ENCODE assay signal across 28 cellular contexts in genomic region chr4:41375561-41375960, GRCh38.
DNase-seq lines count a peak whose midpoint lies in the region; ATAC-seq and TF ChIP-seq lines count a peak whose summit lies in the region.
"Had no signal": no experiment of that assay in that cellular context is flagged by ENCODE, and none has a peak within 500 bp of the region (broad histone marks: within the 10 kb centered on the region; RNA-seq: fewer than 3 reads in every experiment).

No MANE protein-coding gene starts in this region.

- H3K27ac ChIP-seq in parathyroid adenoma: no peak overlapping the region
- H3K27ac ChIP-seq: coronary artery, GM23248, SJSA1, tibial nerve had no signal

- H3K36me3 ChIP-seq in parathyroid adenoma (ENCODE audit: control insufficient read depth, insufficient read depth, low read length): no peaks in the 10 kb centered on the region
- H3K36me3 ChIP-seq: SJSA1, tibial nerve had no signal

- no peak overlapping the region for H2AFZ ChIP-seq in parathyroid adenoma
- H2AFZ ChIP-seq: GM23248 had no signal

- no peak overlapping the region for H3K4me3 ChIP-seq in parathyroid adenoma (ENCODE audit: low read depth, low read length)
- H3K4me3 ChIP-seq: coronary artery, GM23248, SJSA1, tibial nerve had no signal

- peak overlapping the region; percentile 42 for H3K4me2 ChIP-seq in parathyroid adenoma (ENCODE audit: low read length)

- peaks cover 5% of the 10 kb centered on the region for H3K4me1 ChIP-seq in parathyroid adenoma
- H3K4me1 ChIP-seq: SJSA1 had no signal

- H3K79me2 ChIP-seq in parathyroid adenoma: peaks cover 25% of the 10 kb centered on the region

- no peaks in the 10 kb centered on the region for H3K27me3 ChIP-seq in parathyroid adenoma (ENCODE audit: control insufficient read depth, insufficient read depth, low read length)
- H3K27me3 ChIP-seq: SJSA1, tibial nerve had no signal

- no peaks in the 10 kb centered on the region for H3K4me1 Mint-ChIP-seq in WTC11
- H3K4me1 Mint-ChIP-seq: IgD-negative memory B cell had no signal

- POLR2A ChIA-PET in WTC11 (lab: Charles Lee): no interaction called here

- H3K9me3 ChIP-seq in parathyroid adenoma (ENCODE audit: control insufficient read depth, low read length): no peaks in the 10 kb centered on the region
- H3K9me3 ChIP-seq: SJSA1 had no signal

- H3K36me3 Mint-ChIP-seq in WTC11: peaks cover 8% of the 10 kb centered on the region
- H3K36me3 Mint-ChIP-seq: CD8-positive, alpha-beta T cell; IgD-negative memory B cell had no signal

- H3K9ac ChIP-seq in parathyroid adenoma: no peak overlapping the region
- H3K9ac ChIP-seq: GM23248 had no signal

- peak; percentile 14 for DNase-seq in NCI-H748 (lab: John Stamatoyannopoulos, UW; ENCODE audit: unreplicated experiment)
- DNase-seq in NCI-H748 treated with DMSO at 0.1 percent for 48 hours (lab: John Stamatoyannopoulos, UW): no peak
- peak; percentile 59 for DNase-seq in left ventricle myocardium superior
- no peak for DNase-seq in stimulated activated CD4-positive, alpha-beta T cell treated with anti-CD3 and anti-CD28 coated beads, Interleukin-15, amount 100 ng/mL, for 24 hours
- DNase-seq in WTC11 (ENCODE audit: low spot score): no peak
- DNase-seq: activated CD4-positive, alpha-beta T cell treated with anti-CD3 and anti-CD28 coated beads for 4 hours; activated naive CD4-positive, alpha-beta T cell treated with Interleukin-2 at 50 U/mL for 16 hours; activated T-cell treated with anti-CD3 and anti-CD28 coated beads, Interleukin-2, amount 50 U/mL, for 48 hours; AML-193; CD8-positive, alpha-beta T cell; DMS153; GDM1; GM23248; HFFc6; mammary epithelial cell; NCI-H1105; NCI-H2029 treated with DMSO at 0.1 percent for 48 hours; NCI-H446 treated with DMSO at 0.1 percent for 48 hours; occipital lobe; stimulated activated naive CD4-positive, alpha-beta T cell treated with Interleukin-2 at 50 U/mL for 16 hours had no signal

- no peak overlapping the region for H3K4me3 Mint-ChIP-seq in WTC11
- H3K4me3 Mint-ChIP-seq: CD8-positive, alpha-beta T cell; HFFc6; IgD-negative memory B cell had no signal

- peaks cover 23% of the 10 kb centered on the region for H3K27me3 Mint-ChIP-seq in WTC11 (ENCODE audit: low read depth)

- CTCF ChIA-PET in WTC11 (lab: Charles Lee): interaction anchor here (0.9 to 2.6 kb wide), 2 partner anchors 16 to 286 kb away, joined by 3 to 6 read pairs; no protein-coding TSS in a partner anchor

- TF ChIP-seq CTCF in parathyroid adenoma (IDR thresholded peaks at IDR 0.05) (no peak), WTC11 (IDR thresholded peaks at IDR 0.05) (no peak)

- H3K27ac Mint-ChIP-seq in WTC11: no peak overlapping the region
- H3K27ac Mint-ChIP-seq: CD8-positive, alpha-beta T cell; HFFc6; IgD-negative memory B cell had no signal

- intact Hi-C loops in left ventricle myocardium superior (cut with micrococcal nuclease): no loop called here

- ATAC-seq in left ventricle myocardium superior (peak; percentile 84), GM18873 (IDR thresholded peaks at IDR 0.05; ENCODE audit: low FRiP score, unreplicated experiment) (no peak), WTC11 (no peak), HG02981 (IDR thresholded peaks at IDR 0.05; ENCODE audit: unreplicated experiment) (no peak)
- ATAC-seq: CD8-positive, alpha-beta T cell; Panc1 had no signal

- peaks cover 16% of the 10 kb centered on the region for H3K9me3 Mint-ChIP-seq in WTC11

TF ChIP-seq in WTC11, 78 proteins besides CTCF, POLR2A, EP300 and RAD21:
- no peak for TF ChIP-seq CBFB (CRISPR knock-in tag; IDR thresholded peaks at IDR 0.05; ENCODE audit: low read depth)
- no peak for TF ChIP-seq SP1 (CRISPR knock-in tag; conservative IDR thresholded peaks at IDR 0.05)
- no peak for TF ChIP-seq ERG (CRISPR knock-in tag; IDR thresholded peaks at IDR 0.05)
- TF ChIP-seq E2F5 (CRISPR knock-in tag; IDR thresholded peaks at IDR 0.05): no peak
- no peak for TF ChIP-seq ZNF232 (CRISPR knock-in tag; IDR thresholded peaks at IDR 0.05)
- TF ChIP-seq ATF3 (CRISPR knock-in tag; conservative IDR thresholded peaks at IDR 0.05): no peak
- TF ChIP-seq ZNF425 (CRISPR knock-in tag; conservative IDR thresholded peaks at IDR 0.05): no peak
- no peak for TF ChIP-seq E2F4 (CRISPR knock-in tag; IDR thresholded peaks at IDR 0.05; ENCODE audit: borderline replicate concordance, low read depth)
- no peak for TF ChIP-seq MYBL2 (CRISPR knock-in tag; IDR thresholded peaks at IDR 0.05)
- no peak for TF ChIP-seq MAX (CRISPR knock-in tag; IDR thresholded peaks at IDR 0.05)
- no peak for TF ChIP-seq CREM (CRISPR knock-in tag; IDR thresholded peaks at IDR 0.05)
- no peak for TF ChIP-seq ZMAT4 (CRISPR knock-in tag; IDR thresholded peaks at IDR 0.05)
TF ChIP-seq in WTC11: peak in this region for 0.

Comparison
In these comparisons a context has a peak if more than half of its experiments do, and no peak if none do; other contexts are left out.
1. DNase-seq: peak in NCI-H748 (single experiment) and left ventricle myocardium superior (single experiment); none in NCI-H748 treated with DMSO at 0.1 percent for 48 hours (single experiment), stimulated activated CD4-positive, alpha-beta T cell treated with anti-CD3 and anti-CD28 coated beads, Interleukin-15, amount 100 ng/mL, for 24 hours (single experiment) and WTC11 (single experiment).